9 cellular contexts compared by ENCODE assay signal in the genomic region with DNA sequence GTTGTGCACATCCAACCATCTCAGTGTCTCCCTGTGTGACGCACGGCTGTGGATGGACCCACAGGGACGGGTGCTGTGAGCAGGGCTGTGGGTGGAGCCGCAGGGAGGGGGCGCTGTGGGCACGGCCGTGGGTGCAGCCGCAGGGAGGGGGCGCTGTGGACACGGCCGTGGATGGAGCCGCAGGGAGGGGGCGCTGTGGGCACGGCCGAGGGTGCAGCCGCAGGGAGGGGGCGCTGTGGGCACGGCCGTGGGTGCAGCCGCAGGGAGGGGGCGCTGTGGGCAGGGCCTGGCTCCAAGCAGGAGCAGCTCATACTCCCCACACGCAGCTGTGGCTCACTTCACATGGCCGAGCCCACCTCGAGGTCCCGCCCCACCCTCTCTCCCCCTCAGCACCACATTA. TPM values are rescaled to one million over a fixed set of nuclear protein-coding genes. Genes with fewer than 3 reads are reported as not detected.
DNase-seq lines count a peak whose midpoint lies in the region; ATAC-seq and TF ChIP-seq lines count a peak whose summit lies in the region.
"Had no signal": no experiment of that assay in that cellular context is flagged by ENCODE, and none has a peak within 500 bp of the region (broad histone marks: within the 10 kb centered on the region; RNA-seq: fewer than 3 reads in every experiment).

No MANE protein-coding gene starts in this region.

- peaks cover 39% of the 10 kb centered on the region for H3K36me3 ChIP-seq in MG63
- H3K36me3 ChIP-seq in adrenal gland (replicated peaks in 1 of 2): peaks cover 0 to 59% of the 10 kb centered on the region in 2 donors

- DNase-seq in D341Med (ENCODE audit: low spot score) (peak; percentile 82), MG63 (peak; percentile 28), adrenal gland (peak; percentile 77 to 89 (median 84)), left cardiac atrium (peak; percentile 73), sciatic nerve (ENCODE audit: low spot score) (peak; percentile 83), GOT3 (lab: John Stamatoyannopoulos, UW) (no peak)

- H3K27me3 ChIP-seq in MG63: no peaks in the 10 kb centered on the region
- H3K27me3 ChIP-seq in adrenal gland: no peaks in the 10 kb centered on the region

- H3K4me3 ChIP-seq in MG63: no peak overlapping the region
- no peak overlapping the region for H3K4me3 ChIP-seq in adrenal gland
- H3K4me3 ChIP-seq: SK-N-MC had no signal

- H3K9me3 ChIP-seq in MG63 (no peaks in the 10 kb centered on the region), adrenal gland (replicated peaks in 1 of 3) (no peaks in the 10 kb centered on the region)

- peak; percentile 9 to 67 (median 32) for TF ChIP-seq CTCF in adrenal gland (IDR thresholded peaks at IDR 0.05)

- no peak for TF ChIP-seq POLR2A in adrenal gland (IDR thresholded peaks at IDR 0.05)

- 29 to 49% (median 36%) methylated on average over 15 to 25 of the region's 25 CpGs for WGBS in adrenal gland, 4 donors

- intact Hi-C loops in adrenal gland (cut with DNase I) (loop anchor here (5.0 kb wide), 1 partner anchor 51 kb away; a partner anchor contains a TSS), left cardiac atrium (cut with DNase I) (loop anchor here (2.0 to 5.0 kb wide), 3 partner anchors 49 to 66 kb away; a partner anchor contains a TSS), sciatic nerve (cut with DNase I) (no loop called here)

- peak; percentile 59 for ATAC-seq in GM19328 (IDR thresholded peaks at IDR 0.05; ENCODE audit: unreplicated experiment)
- ATAC-seq in left cardiac atrium: peak; percentile 79 to 84
- ATAC-seq in sciatic nerve: peak; percentile 54
- no peak for ATAC-seq in HG03095 (IDR thresholded peaks at IDR 0.05; ENCODE audit: unreplicated experiment)

- peak overlapping the region in 2 of 5 donors; percentile 30 to 39 for H3K27ac ChIP-seq in adrenal gland
- H3K27ac ChIP-seq: SK-N-MC had no signal

- H3K4me1 ChIP-seq in adrenal gland (replicated peaks in 1 of 2): peaks cover 8 to 17% of the 10 kb centered on the region in 2 donors

RNA-seq across cellular contexts. Expression of a gene that starts 6.0 kb away (rescaled TPM):
- total RNA-seq in MG63 (2014; rRNA removed; shearing (Covaris generic); ENCODE audit: low replicate concordance): 15.0 and 27.8 TPM in 2 replicates
- 1 to 10 TPM; 4.7 to 9.3 (median 6.7) TPM for total RNA-seq in adrenal gland
- polyA plus RNA-seq in adrenal gland: 10 to 100 TPM in 2 of 3 donors, 1 to 10 TPM in 1; 2.0 to 29.5 (median 25.1) TPM
- 10 to 100 TPM; 13.3 to 15.4 TPM for total RNA-seq in left cardiac atrium
- total RNA-seq in sciatic nerve: 20.4 TPM

RNA-seq across cellular contexts. Expression of a gene that starts 14.7 kb away (rescaled TPM):
- total RNA-seq in MG63 (2014; rRNA removed; shearing (Covaris generic); ENCODE audit: low replicate concordance): 54.4 and 58.0 TPM in 2 replicates
- total RNA-seq in adrenal gland (1 to 10 TPM; 3.1 to 6.8 (median 5.4) TPM), left cardiac atrium (10 to 100 TPM; 13.2 to 14.7 TPM), sciatic nerve (17.8 TPM)
- polyA plus RNA-seq in adrenal gland: 10 to 100 TPM in 2 of 3 donors, 1 to 10 TPM in 1; 1.7 to 17.1 (median 13.9) TPM

RNA-seq across cellular contexts. Expression of a gene that starts 25.1 kb away (rescaled TPM):
- total RNA-seq in MG63 (2014; rRNA removed; shearing (Covaris generic); ENCODE audit: low replicate concordance): 8.5 and 21.5 TPM in 2 replicates
- total RNA-seq in adrenal gland: 10 to 100 TPM; 13.9 to 72.1 (median 41.5) TPM
- polyA plus RNA-seq in adrenal gland: 100 to 1,000 TPM in 1 of 3 donors, 10 to 100 TPM in 1, 1 to 10 TPM in 1; 2.0 to 179 (median 79.3) TPM
- total RNA-seq in left cardiac atrium: 10 to 100 TPM; 11.2 to 14.2 TPM
- 32.4 TPM for total RNA-seq in sciatic nerve

RNA-seq across cellular contexts. Expression of a gene that starts 31.3 kb away (rescaled TPM):
- total RNA-seq in MG63 (2014; rRNA removed; shearing (Covaris generic); ENCODE audit: low replicate concordance): 65.6 and 80.7 TPM in 2 replicates
- total RNA-seq in adrenal gland (100 to 1,000 TPM; 118 to 412 (median 329) TPM), left cardiac atrium (10 to 100 TPM; 76.2 to 91.5 TPM), sciatic nerve (160 TPM)
- 100 to 1,000 TPM in 2 of 3 donors, 10 to 100 TPM in 1; 38.1 to 431 (median 268) TPM for polyA plus RNA-seq in adrenal gland

RNA-seq across cellular contexts. Expression of a gene that starts 31.3 kb away (rescaled TPM):
- 11.8 and 17.2 TPM in 2 replicates for total RNA-seq in MG63 (2014; rRNA removed; shearing (Covaris generic); ENCODE audit: low replicate concordance)
- total RNA-seq in adrenal gland (10 to 100 TPM; 23.6 to 64.8 (median 47.4) TPM), left cardiac atrium (10 to 100 TPM; 20.4 to 22.0 TPM), sciatic nerve (47.6 TPM)
- polyA plus RNA-seq in adrenal gland: 100 to 1,000 TPM in 2 of 3 donors, 1 to 10 TPM in 1; 8.3 to 171 (median 111) TPM
